Comparison of ENCODE assay signal across 13 cellular contexts in the genomic region with DNA sequence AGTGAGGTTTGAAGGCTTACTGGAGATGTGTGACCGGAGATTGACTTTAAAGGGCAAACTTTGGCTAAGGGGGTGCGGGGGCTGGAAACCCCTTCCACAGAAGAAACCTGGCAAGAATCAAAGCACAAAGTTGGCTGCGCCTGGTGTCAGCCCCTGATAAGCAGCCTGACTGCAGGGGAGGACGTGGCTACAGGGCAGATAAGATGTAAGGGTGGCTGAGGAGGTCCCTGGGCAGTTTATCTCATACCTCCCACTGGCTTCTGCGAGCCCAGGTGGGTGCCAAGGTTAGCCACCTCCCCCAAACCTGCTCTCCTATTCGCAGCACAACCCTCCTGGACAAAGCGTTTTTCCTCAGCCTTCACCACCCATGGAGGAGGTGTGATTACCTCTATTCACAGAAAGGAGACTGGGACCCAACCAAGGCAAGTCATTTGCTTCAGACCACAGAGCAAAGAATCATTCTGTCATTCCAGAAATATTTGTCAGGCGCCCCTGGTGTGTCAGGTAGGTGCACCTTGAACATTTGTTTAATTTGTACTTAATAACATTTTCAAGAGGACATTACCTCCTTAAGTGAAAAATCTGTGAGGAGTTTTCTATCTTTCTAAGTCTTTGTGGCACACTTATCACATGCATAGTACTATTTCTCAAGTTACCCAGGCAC.
DNase-seq lines count a peak whose midpoint lies in the region; ATAC-seq and TF ChIP-seq lines count a peak whose summit lies in the region.
"Had no signal": no experiment of that assay in that cellular context is flagged by ENCODE, and none has a peak within 500 bp of the region (broad histone marks: within the 10 kb centered on the region; RNA-seq: fewer than 3 reads in every experiment).

No MANE protein-coding gene starts in this region.

- no peak for TF ChIP-seq RAD21 in SK-N-SH (IDR thresholded peaks at IDR 0.05; ENCODE audit: low read length)

- no peak overlapping the region for H3K9ac ChIP-seq in SK-N-SH

- H3F3A ChIP-seq in SK-N-SH (replicated peaks; ENCODE audit: insufficient read depth), result peaks cover 15% of the 10 kb centered on the region

- H3K79me2 ChIP-seq in SK-N-SH (ENCODE audit: insufficient read depth) (no peaks in the 10 kb centered on the region), osteoblast (ENCODE audit: insufficient read depth, low read length) (no peaks in the 10 kb centered on the region)

- H3K27ac ChIP-seq in SK-N-SH (ENCODE audit: low read depth in 2 of 2, low read length in 1 of 2), result peak overlapping the region in 1 of 2 experiments; percentile 54; a peak in 1 of 4 replicates
- peak overlapping the region; percentile 59 for H3K27ac ChIP-seq in right cardiac atrium (ENCODE audit: low read length)
- H3K27ac ChIP-seq in osteoblast (ENCODE audit: low read depth, low read length), result peak overlapping the region; percentile 89
- peak overlapping the region; percentile 76 to 88 (median 81) for H3K27ac ChIP-seq in upper lobe of left lung
- H3K27ac ChIP-seq: 22Rv1 had no signal

- H3K4me3 ChIP-seq in SK-N-SH (ENCODE audit: low read depth in 2 of 2, low read length in 1 of 2) (no peak overlapping the region), right cardiac atrium (ENCODE audit: low read length) (no peak overlapping the region), osteoblast (ENCODE audit: insufficient read depth, low read length) (no peak overlapping the region), upper lobe of left lung (no peak overlapping the region)

- H2AFZ ChIP-seq in SK-N-SH (ENCODE audit: low read depth), result no peak overlapping the region
- H2AFZ ChIP-seq in osteoblast (ENCODE audit: low read length), result peak overlapping the region; percentile 90

- no peaks in the 10 kb centered on the region for H3K9me2 ChIP-seq in SK-N-SH

- no peak for ATAC-seq in SK-N-SH treated with all-trans-retinoic acid at 6 μM for 48 hours
- ATAC-seq in right cardiac atrium, result peak; percentile 14 to 39
- peak in 1 of 2 donors; percentile 23 for ATAC-seq in upper lobe of left lung (ENCODE audit: low FRiP score in 2 of 2)
- ATAC-seq in GM18520 (IDR thresholded peaks at IDR 0.05; ENCODE audit: unreplicated experiment), result no peak
- ATAC-seq: activated T-cell treated with anti-CD3 and anti-CD28 coated beads, Interleukin-2, amount 50 U/mL, for 72 hours had no signal

- CTCF ChIA-PET in SK-N-SH (lab: Yijun Ruan, JAX), result interaction anchor here (1.2 kb wide), 1 partner anchor 23 kb away, joined by 3 read pairs; no protein-coding TSS in a partner anchor

- H3K9me3 ChIP-seq in SK-N-SH (no peaks in the 10 kb centered on the region), right cardiac atrium (ENCODE audit: control insufficient read depth, low read length) (no peaks in the 10 kb centered on the region), osteoblast (ENCODE audit: low read depth, low read length) (peaks cover 8% of the 10 kb centered on the region), upper lobe of left lung (peaks cover 0 to 7% (median 2%) of the 10 kb centered on the region in 4 donors)

- H3K4me2 ChIP-seq in SK-N-SH (peak overlapping the region; percentile 31; the same call in 1 of the 2 replicates), osteoblast (ENCODE audit: insufficient read depth, low read length) (peak overlapping the region; percentile 71)

- POLR2A ChIA-PET in SK-N-SH (lab: Yijun Ruan, JAX), result no interaction called here

- intact Hi-C loops in right cardiac atrium (cut with DNase I), result no loop called here

- H4K20me1 ChIP-seq in SK-N-SH (ENCODE audit: insufficient read depth), result no peaks in the 10 kb centered on the region
- no peaks in the 10 kb centered on the region for H4K20me1 ChIP-seq in osteoblast (ENCODE audit: insufficient read depth, low read length)

- H3K4me1 ChIP-seq in SK-N-SH (ENCODE audit: control insufficient read depth in 1 of 2, insufficient read depth in 2 of 2, low read depth in 1 of 2, low read length in 1 of 2) (peaks cover 13 to 14% of the 10 kb centered on the region in 2 experiments), right cardiac atrium (ENCODE audit: control insufficient read depth, insufficient read depth, low read length) (peaks cover 18% of the 10 kb centered on the region), osteoblast (ENCODE audit: insufficient read depth, low read length) (peaks cover 19% of the 10 kb centered on the region), upper lobe of left lung (peaks cover 18 to 42% (median 36%) of the 10 kb centered on the region in 4 donors)

- no peak for DNase-seq in SK-N-SH
- DNase-seq in right cardiac atrium, result peak in 2 of 3 donors; percentile 55 to 71
- DNase-seq in osteoblast (ENCODE audit: insufficient read length, low spot score, missing footprints), result no peak
- DNase-seq in upper lobe of left lung, result no peak
- no peak for DNase-seq in GDM1 (lab: John Stamatoyannopoulos, UW)
- DNase-seq in COLO668 (lab: John Stamatoyannopoulos, UW; ENCODE audit: unreplicated experiment), result no peak
- DNase-seq: activated CD4-positive, alpha-beta T cell treated with anti-CD3 and anti-CD28 coated beads, Interleukin-2, amount 10 ng/mL, durations not matched to agents 7 days and 5 days; activated T-cell treated with anti-CD3 and anti-CD28 coated beads, Interleukin-2, amount 50 U/mL, for 72 hours; NCI-H2029 treated with DMSO at 0.1 percent for 48 hours; NCI-H82 had no signal

- no peaks in the 10 kb centered on the region for H3K36me3 ChIP-seq in SK-N-SH (replicated peaks in 1 of 2; ENCODE audit: control insufficient read depth in 1 of 2, insufficient read depth in 2 of 2, low read length in 1 of 2)
- H3K36me3 ChIP-seq in osteoblast (ENCODE audit: insufficient read depth, low read length), result no peaks in the 10 kb centered on the region
- H3K36me3 ChIP-seq in upper lobe of left lung, result no peaks in the 10 kb centered on the region

- WGBS in SK-N-SH (ENCODE audit: low lambda C conversion rate), result 91% methylated on average over 8 of the region's 8 CpGs
- WGBS in right cardiac atrium, result 52% methylated on average over 8 of the region's 8 CpGs
- WGBS in upper lobe of left lung, 2 donors, result 77 to 80% methylated on average over 7 to 8 of the region's 8 CpGs

- no peaks in the 10 kb centered on the region for H3K27me3 ChIP-seq in SK-N-SH (ENCODE audit: insufficient read depth)
- H3K27me3 ChIP-seq in right cardiac atrium (ENCODE audit: control insufficient read depth, insufficient read depth), result no peaks in the 10 kb centered on the region
- no peaks in the 10 kb centered on the region for H3K27me3 ChIP-seq in osteoblast (ENCODE audit: insufficient read depth, low read length)
- no peaks in the 10 kb centered on the region for H3K27me3 ChIP-seq in upper lobe of left lung

- no peak for TF ChIP-seq POLR2A in upper lobe of left lung (IDR thresholded peaks at IDR 0.05)

- TF ChIP-seq EP300 in SK-N-SH (IDR thresholded peaks at IDR 0.05; ENCODE audit: borderline replicate concordance in 1 of 2, low read depth in 1 of 2, low read length in 1 of 2), result no peak
- TF ChIP-seq EP300 in upper lobe of left lung (IDR thresholded peaks at IDR 0.05), result no peak

- TF ChIP-seq CTCF in SK-N-SH (IDR thresholded peaks at IDR 0.05) (no peak), osteoblast (IDR thresholded peaks at IDR 0.05; ENCODE audit: extremely low read depth, low read depth, low read length) (no peak), upper lobe of left lung (IDR thresholded peaks at IDR 0.05) (no peak)

TF ChIP-seq in SK-N-SH treated with all-trans-retinoic acid at 6 μM for 48 hours, 23 proteins besides CTCF, POLR2A, EP300 and RAD21 (continues in another document):
- no peak for TF ChIP-seq CSDC2 (CRISPR knock-in tag; IDR thresholded peaks at IDR 0.05)
- TF ChIP-seq, protein P1, sequence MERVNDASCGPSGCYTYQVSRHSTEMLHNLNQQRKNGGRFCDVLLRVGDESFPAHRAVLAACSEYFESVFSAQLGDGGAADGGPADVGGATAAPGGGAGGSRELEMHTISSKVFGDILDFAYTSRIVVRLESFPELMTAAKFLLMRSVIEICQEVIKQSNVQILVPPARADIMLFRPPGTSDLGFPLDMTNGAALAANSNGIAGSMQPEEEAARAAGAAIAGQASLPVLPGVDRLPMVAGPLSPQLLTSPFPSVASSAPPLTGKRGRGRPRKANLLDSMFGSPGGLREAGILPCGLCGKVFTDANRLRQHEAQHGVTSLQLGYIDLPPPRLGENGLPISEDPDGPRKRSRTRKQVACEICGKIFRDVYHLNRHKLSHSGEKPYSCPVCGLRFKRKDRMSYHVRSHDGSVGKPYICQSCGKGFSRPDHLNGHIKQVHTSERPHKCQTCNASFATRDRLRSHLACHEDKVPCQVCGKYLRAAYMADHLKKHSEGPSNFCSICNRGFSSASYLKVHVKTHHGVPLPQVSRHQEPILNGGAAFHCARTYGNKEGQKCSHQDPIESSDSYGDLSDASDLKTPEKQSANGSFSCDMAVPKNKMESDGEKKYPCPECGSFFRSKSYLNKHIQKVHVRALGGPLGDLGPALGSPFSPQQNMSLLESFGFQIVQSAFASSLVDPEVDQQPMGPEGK (CRISPR knock-in tag; IDR thresholded peaks at IDR 0.05; ENCODE audit: borderline replicate concordance), result no peak
- TF ChIP-seq, protein P2, sequence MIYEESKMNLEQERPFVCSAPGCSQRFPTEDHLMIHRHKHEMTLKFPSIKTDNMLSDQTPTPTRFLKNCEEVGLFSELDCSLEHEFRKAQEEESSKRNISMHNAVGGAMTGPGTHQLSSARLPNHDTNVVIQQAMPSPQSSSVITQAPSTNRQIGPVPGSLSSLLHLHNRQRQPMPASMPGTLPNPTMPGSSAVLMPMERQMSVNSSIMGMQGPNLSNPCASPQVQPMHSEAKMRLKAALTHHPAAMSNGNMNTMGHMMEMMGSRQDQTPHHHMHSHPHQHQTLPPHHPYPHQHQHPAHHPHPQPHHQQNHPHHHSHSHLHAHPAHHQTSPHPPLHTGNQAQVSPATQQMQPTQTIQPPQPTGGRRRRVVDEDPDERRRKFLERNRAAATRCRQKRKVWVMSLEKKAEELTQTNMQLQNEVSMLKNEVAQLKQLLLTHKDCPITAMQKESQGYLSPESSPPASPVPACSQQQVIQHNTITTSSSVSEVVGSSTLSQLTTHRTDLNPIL (CRISPR knock-in tag; IDR thresholded peaks at IDR 0.05; ENCODE audit: low read depth), result no peak
- TF ChIP-seq RARB (CRISPR knock-in tag; IDR thresholded peaks at IDR 0.05), result no peak
- TF ChIP-seq SNAI2 (CRISPR knock-in tag; IDR thresholded peaks at IDR 0.05), result no peak
- TF ChIP-seq ESRRG (CRISPR knock-in tag; IDR thresholded peaks at IDR 0.05), result no peak

Comparison
In these comparisons a context has a peak if more than half of its experiments do, and no peak if none do; other contexts are left out.
1. DNase-seq: peak in right cardiac atrium (2 of 3); none in SK-N-SH (single experiment), osteoblast (single experiment), upper lobe of left lung (0 of 2), GDM1 (single experiment) and COLO668 (single experiment).
2. ATAC-seq: peak in right cardiac atrium (2 of 2); none in SK-N-SH treated with all-trans-retinoic acid at 6 μM for 48 hours (single experiment) and GM18520 (single experiment).